ENCODE assay signal across 8 cellular contexts in the genomic region with DNA sequence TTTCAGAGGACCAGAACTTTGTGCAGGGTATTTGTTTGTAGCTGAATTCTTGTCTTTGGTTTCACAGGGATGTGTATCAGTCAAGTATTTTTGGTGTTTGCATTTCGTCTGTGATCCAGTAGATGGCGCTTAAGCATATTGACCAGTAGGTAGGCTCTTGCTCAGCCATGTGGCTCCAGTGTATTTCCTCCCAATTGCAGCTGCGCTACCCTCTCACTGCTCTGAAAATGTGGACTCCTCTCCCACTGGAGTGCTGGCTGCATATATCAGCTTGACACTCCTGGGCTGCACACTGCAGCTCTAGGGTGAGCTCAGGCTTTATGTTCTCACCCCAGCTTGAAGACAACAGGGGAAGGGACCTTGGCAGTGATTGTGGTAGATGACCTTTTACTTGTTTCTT.
A peak's percentile ranks its signal among the peaks of the same experiment; 100 is the strongest.
DNase-seq lines count a peak whose midpoint lies in the region; ATAC-seq, FAIRE-seq and TF ChIP-seq lines count a peak whose summit lies in the region.

No MANE protein-coding gene starts in this region.

- TF ChIP-seq CTCF in DND-41 (IDR thresholded peaks at IDR 0.05; ENCODE audit: borderline replicate concordance, extremely low read depth, low read length, poor library complexity, severe bottlenecking), result peak; percentile 78
- peak; percentile 72 for TF ChIP-seq CTCF in bronchial epithelial cell (IDR thresholded peaks at IDR 0.05; ENCODE audit: insufficient read depth, low read length, severe bottlenecking)
- TF ChIP-seq CTCF in psoas muscle (IDR thresholded peaks at IDR 0.05), result no peak

- H3K9me3 ChIP-seq in DND-41 (ENCODE audit: insufficient read depth, low read length, severe bottlenecking) (no peaks in the 10 kb centered on the region), psoas muscle (no peaks in the 10 kb centered on the region)

- H3K79me2 ChIP-seq in DND-41 (ENCODE audit: insufficient read depth, low read length), result no peaks in the 10 kb centered on the region

- FAIRE-seq in bronchial epithelial cell (lab: Jason Lieb, UNC), result no peak

- H4K20me1 ChIP-seq in DND-41 (ENCODE audit: insufficient read depth, low read length), result no peaks in the 10 kb centered on the region

- DNase-seq in DND-41, result peak; percentile 38
- peak; percentile 17 for DNase-seq in NCI-H446 treated with DMSO at 0.1 percent for 48 hours (lab: John Stamatoyannopoulos, UW)
- peak; percentile 52 for DNase-seq in bronchial epithelial cell (ENCODE audit: low read depth)
- DNase-seq in naive B cell, result peak; percentile 37
- DNase-seq in psoas muscle, result no peak
- no peak for DNase-seq in DMS79 (lab: John Stamatoyannopoulos, UW)

- H3K9me3 Mint-ChIP-seq in naive B cell, result peaks cover 0 to 3% (median 0%) of the 10 kb centered on the region in 7 donors

- H3K27me3 Mint-ChIP-seq in naive B cell, result no peaks in the 10 kb centered on the region

- H3K27me3 ChIP-seq in DND-41 (ENCODE audit: insufficient read depth, low read length, poor library complexity) (no peaks in the 10 kb centered on the region), bronchial epithelial cell (ENCODE audit: control insufficient read depth, insufficient read depth, low read length) (no peaks in the 10 kb centered on the region), psoas muscle (ENCODE audit: insufficient read depth in 3 of 3, low read length in 2 of 3) (no peaks in the 10 kb centered on the region)

- H3K36me3 Mint-ChIP-seq in naive B cell, result no peaks in the 10 kb centered on the region

- H3K9ac ChIP-seq in DND-41 (ENCODE audit: low read depth, low read length), result no peak overlapping the region

- H3K27ac ChIP-seq in DND-41 (ENCODE audit: low read length) (no peak overlapping the region), psoas muscle (no peak overlapping the region)

- H3K4me1 Mint-ChIP-seq in naive B cell, result peaks cover 0 to 4% (median 0%) of the 10 kb centered on the region in 3 donors

- WGBS in psoas muscle, 3 donors, result 7 to 13% (median 12%) methylated on average over 3 of the region's 3 CpGs

- H3K36me3 ChIP-seq in DND-41 (ENCODE audit: insufficient read depth, low read length) (no peaks in the 10 kb centered on the region), bronchial epithelial cell (ENCODE audit: control insufficient read depth, insufficient read depth, low read length) (no peaks in the 10 kb centered on the region), psoas muscle (ENCODE audit: insufficient read depth in 1 of 2, low read depth in 1 of 2) (no peaks in the 10 kb centered on the region)

- intact Hi-C loops in psoas muscle (cut with DNase I), result no loop called here

- H3K4me1 ChIP-seq in DND-41 (ENCODE audit: insufficient read depth, low read length), result no peaks in the 10 kb centered on the region
- H3K4me1 ChIP-seq in psoas muscle, result no peaks in the 10 kb centered on the region

- ATAC-seq in DND-41 (ENCODE audit: insufficient read depth, low read depth) (peak; percentile 82), GM19395 (IDR thresholded peaks at IDR 0.05; ENCODE audit: unreplicated experiment) (peak; percentile 95), HG03159 (IDR thresholded peaks at IDR 0.05; ENCODE audit: unreplicated experiment) (peak; percentile 96), naive B cell (ENCODE audit: low read depth in 2 of 2) (peak; percentile 71 to 79), psoas muscle (no peak)

- H3K4me3 Mint-ChIP-seq in naive B cell, result no peak overlapping the region

- no peak overlapping the region for H3K27ac Mint-ChIP-seq in naive B cell

- H3K4me3 ChIP-seq in DND-41 (ENCODE audit: low read depth in 1 of 2, low read length in 2 of 2) (no peak overlapping the region), bronchial epithelial cell (ENCODE audit: low read depth, low read length) (no peak overlapping the region), psoas muscle (no peak overlapping the region)

- no peak overlapping the region for H3K4me2 ChIP-seq in DND-41 (ENCODE audit: insufficient read depth, low read length)

- H2AFZ ChIP-seq in DND-41 (ENCODE audit: low read depth, low read length), result no peak overlapping the region

Comparison
In these comparisons a context has a peak if more than half of its experiments do, and no peak if none do; other contexts are left out.
1. ATAC-seq: peak in DND-41 (single experiment), GM19395 (single experiment), HG03159 (single experiment) and naive B cell (2 of 2); none in psoas muscle (0 of 4).
2. DNase-seq: peak in DND-41 (single experiment), NCI-H446 treated with DMSO at 0.1 percent for 48 hours (single experiment), bronchial epithelial cell (single experiment) and naive B cell (single experiment); none in psoas muscle (0 of 2) and DMS79 (single experiment).